5 cellular contexts compared by ENCODE assay signal in the genomic region with DNA sequence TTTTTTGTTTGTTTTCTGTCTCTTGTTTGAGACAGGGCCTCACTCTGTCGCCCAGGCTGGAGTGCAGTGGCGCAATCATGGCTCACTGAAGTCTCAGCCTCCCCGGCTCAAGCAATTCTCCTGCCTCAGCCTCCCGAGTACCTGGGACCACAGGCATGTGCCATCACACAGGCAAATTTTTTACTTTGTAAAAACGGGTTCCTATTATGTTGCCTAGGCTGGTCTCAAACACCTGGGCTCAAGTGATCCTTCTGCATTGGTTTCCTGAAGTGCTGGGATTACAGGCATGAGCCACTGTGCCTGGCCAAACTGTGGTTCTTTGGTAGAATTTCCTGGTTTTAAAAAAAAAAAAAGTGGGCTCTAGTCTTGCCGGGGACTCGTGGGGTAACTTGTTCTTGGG. TPM values are rescaled to one million over a fixed set of nuclear protein-coding genes. Genes with fewer than 3 reads are reported as not detected.
"Had no signal": no experiment of that assay in that cellular context is flagged by ENCODE, and none has a peak within 500 bp of the region (broad histone marks: within the 10 kb centered on the region; RNA-seq: fewer than 3 reads in every experiment).

A gene (plus strand): TSS at position 301 of the 400 bp plus-strand sequence. CDS start 110 bp downstream, outside the sequence.

RNA-seq across cellular contexts. Expression of the gene that starts here (rescaled TPM):
- total RNA-seq: MCF 10A; PC-9; Right ventricle myocardium superior; T-helper 1 cell treated with Interleukin-12 subunit alpha and Interleukin-12 subunit beta and Interleukin-4 antibody, amounts not matched to agents 30 ng/mL and 1 ng/mL, for 36 hours had no signal
- polyA plus RNA-seq: IgD-negative memory B cell had no signal
